ENCODE assay signal across 9 cellular contexts in the genomic region with DNA sequence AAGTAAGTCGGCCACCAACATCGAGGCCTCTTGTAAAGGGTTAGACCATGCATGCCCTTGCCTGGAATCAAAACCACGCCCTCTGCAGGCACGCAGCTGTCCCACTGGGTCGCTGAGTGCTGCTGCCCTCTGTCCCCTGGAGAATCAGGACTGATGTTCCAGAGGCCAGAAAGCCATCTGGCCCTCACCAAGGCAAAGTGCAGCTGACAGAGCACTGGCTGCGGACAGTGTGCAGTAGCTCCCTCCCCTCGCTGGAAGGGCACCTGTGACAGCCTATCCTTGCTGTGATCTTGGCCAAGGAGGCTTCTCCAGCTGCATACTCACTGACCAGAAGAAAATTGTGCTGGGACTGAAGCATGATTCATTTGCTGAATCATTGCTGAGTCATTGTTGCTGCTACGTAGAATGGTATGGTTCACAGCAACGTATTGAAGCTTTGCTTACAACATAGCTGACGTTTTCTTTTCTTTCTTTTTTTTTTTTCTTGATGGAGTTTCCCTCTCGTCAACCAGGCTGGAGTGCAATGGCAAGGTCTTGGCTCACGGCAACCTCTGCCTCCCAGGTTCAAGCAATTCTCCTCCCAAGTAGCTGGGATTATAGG. TPM values are rescaled to one million over a fixed set of nuclear protein-coding genes. Genes with fewer than 3 reads are reported as not detected.
DNase-seq lines count a peak whose midpoint lies in the region; ATAC-seq, FAIRE-seq and TF ChIP-seq lines count a peak whose summit lies in the region.
"Had no signal": no experiment of that assay in that cellular context is flagged by ENCODE, and none has a peak within 500 bp of the region (broad histone marks: within the 10 kb centered on the region; RNA-seq: fewer than 3 reads in every experiment).

No MANE protein-coding gene starts in this region.

- in situ Hi-C loops in G401 (cut with HindIII; ENCODE audit: low sequenced_read_pairs): no loop called here

- DNase-seq in GDM1 (lab: John Stamatoyannopoulos, UW) (peak; percentile 23), NCI-H460 (ENCODE audit: extremely low read depth, low read depth) (peak; percentile 81), bronchial epithelial cell (ENCODE audit: low read depth) (peak; percentile 100), non-pigmented ciliary epithelial cell (ENCODE audit: low read depth) (peak; percentile 99), G401 (ENCODE audit: low spot score) (no peak), endothelial cell (ENCODE audit: low spot score) (no peak), DMS153 treated with DMSO at 0.1 percent for 48 hours (lab: John Stamatoyannopoulos, UW; ENCODE audit: unreplicated experiment) (no peak)
- DNase-seq: amygdala had no signal

- H3K27me3 Mint-ChIP-seq in endothelial cell (ENCODE audit: unreplicated experiment): peaks cover 2% of the 10 kb centered on the region

- no peak overlapping the region for H3K4me3 Mint-ChIP-seq in endothelial cell (ENCODE audit: unreplicated experiment)

- no peaks in the 10 kb centered on the region for H3K4me1 Mint-ChIP-seq in endothelial cell (ENCODE audit: unreplicated experiment)

- H3K36me3 Mint-ChIP-seq in endothelial cell (ENCODE audit: low read depth, unreplicated experiment): no peaks in the 10 kb centered on the region

- H3K27ac Mint-ChIP-seq in endothelial cell (ENCODE audit: unreplicated experiment): no peak overlapping the region

- H3K36me3 ChIP-seq in bronchial epithelial cell (ENCODE audit: control insufficient read depth, insufficient read depth, low read length): no peaks in the 10 kb centered on the region

- ATAC-seq in GM19452 (IDR thresholded peaks at IDR 0.05; ENCODE audit: unreplicated experiment): no peak

- peak; percentile 79 for FAIRE-seq in bronchial epithelial cell (lab: Jason Lieb, UNC)

- TF ChIP-seq CTCF in bronchial epithelial cell (IDR thresholded peaks at IDR 0.05; ENCODE audit: insufficient read depth, low read length, severe bottlenecking) (peak; percentile 13), endothelial cell (IDR thresholded peaks at IDR 0.05; ENCODE audit: unreplicated experiment) (no peak)

- H3K4me3 ChIP-seq in bronchial epithelial cell (ENCODE audit: low read depth, low read length): no peak overlapping the region

- H3K27me3 ChIP-seq in bronchial epithelial cell (ENCODE audit: control insufficient read depth, insufficient read depth, low read length): no peaks in the 10 kb centered on the region

- H3K9me3 Mint-ChIP-seq in endothelial cell (ENCODE audit: unreplicated experiment): no peaks in the 10 kb centered on the region

RNA-seq across cellular contexts. Expression of a gene that starts 30.4 kb away (rescaled TPM):
- total RNA-seq in NCI-H460 (2014; rRNA removed; shearing (Covaris generic)): not detected in 2 replicates
- not detected in 2 replicates for polyA plus RNA-seq in NCI-H460 (2014; cell fraction: nucleus; rRNA removed)
- total RNA-seq in bronchial epithelial cell (0.26 TPM in 1 of 2 replicates, not detected in the other), endothelial cell (ENCODE audit: unreplicated experiment) (not detected)
- not detected in 2 replicates for total RNA-seq in G401 (2014; rRNA removed; shearing (Covaris generic))

Comparison
In these comparisons a context has a peak if more than half of its experiments do, and no peak if none do; other contexts are left out.
1. DNase-seq: peak in GDM1 (single experiment), NCI-H460 (single experiment), bronchial epithelial cell (single experiment) and non-pigmented ciliary epithelial cell (single experiment); none in G401 (single experiment), endothelial cell (single experiment) and DMS153 treated with DMSO at 0.1 percent for 48 hours (single experiment).